In genomic region chr1:16914928-16915626, GRCh38 we compare ENCODE assay signal across 9 cellular contexts. TPM values are rescaled to one million over a fixed set of nuclear protein-coding genes. Genes with fewer than 3 reads are reported as not detected.
DNase-seq lines count a peak whose midpoint lies in the region; ATAC-seq and TF ChIP-seq lines count a peak whose summit lies in the region.
"Not testable (repeated sequence)": the region's sequence is repeated elsewhere in the genome, so short reads cannot be mapped to it uniquely, and the experiment has no call there.
"Had no signal": no experiment of that assay in that cellular context is flagged by ENCODE, and none has a peak within 500 bp of the region (broad histone marks: within the 10 kb centered on the region; RNA-seq: fewer than 3 reads in every experiment).

No MANE protein-coding gene starts in this region.

- WGBS in mammary epithelial cell (ENCODE audit: low coverage, missing lambda C conversion rate): 69% methylated on average over 12 of the region's 15 CpGs

- BruUV-seq in mammary epithelial cell (replicated peaks; lab: Mats Ljungman, UMichigan): not testable (repeated sequence)

- peak overlapping the region; percentile 87 for H3K4me3 Mint-ChIP-seq in activated CD8-positive, alpha-beta T cell treated with anti-CD3 and anti-CD28 coated beads for 36 hours
- peak overlapping the region; percentile 72 for H3K4me3 Mint-ChIP-seq in glutamatergic neuron (ENCODE audit: unreplicated experiment)
- H3K4me3 Mint-ChIP-seq in naive B cell: peak overlapping the region; percentile 87 to 96 (median 92)
- peak overlapping the region; percentile 88 for H3K4me3 Mint-ChIP-seq in stimulated activated effector memory CD8-positive, alpha-beta T cell treated with anti-CD3 and anti-CD28 coated beads, Interleukin-12 subunit alpha, Interleukin-12 subunit beta, amount 100 ng/mL, for 72 hours

- not testable (repeated sequence) for ATAC-seq in activated CD8-positive, alpha-beta T cell treated with anti-CD3 and anti-CD28 coated beads for 36 hours; naive B cell (ENCODE audit: low read depth in 2 of 2); stimulated activated effector memory CD8-positive, alpha-beta T cell treated with anti-CD3 and anti-CD28 coated beads, Interleukin-12 subunit alpha, Interleukin-12 subunit beta, amount 100 ng/mL, for 72 hours

- POLR2A ChIA-PET in activated CD8-positive, alpha-beta T cell treated with anti-CD3 and anti-CD28 coated beads for 36 hours (lab: Charles Lee): interaction anchor here (0.6 to 2.5 kb wide), 4 partner anchors 8 to 401 kb away, joined by 3 to 12 read pairs (median 3); partner anchors contain the start of gene RNU1-1

- not testable (repeated sequence) for H3K9me3 Mint-ChIP-seq in activated CD8-positive, alpha-beta T cell treated with anti-CD3 and anti-CD28 coated beads for 36 hours; naive B cell; stimulated activated effector memory CD8-positive, alpha-beta T cell treated with anti-CD3 and anti-CD28 coated beads, Interleukin-12 subunit alpha, Interleukin-12 subunit beta, amount 100 ng/mL, for 72 hours
- peaks cover 16% of the 10 kb centered on the region for H3K9me3 Mint-ChIP-seq in glutamatergic neuron (ENCODE audit: unreplicated experiment)

- H3K27ac ChIP-seq in ACC112 (ENCODE audit: low read depth, low read length); mammary epithelial cell (ENCODE audit: insufficient read depth, low read depth, low read length): not testable (repeated sequence)

- not testable (repeated sequence) for H3K9me3 ChIP-seq in mammary epithelial cell (replicated peaks; ENCODE audit: insufficient read depth, low read length)

- not testable (repeated sequence) for H4K20me1 ChIP-seq in mammary epithelial cell (ENCODE audit: insufficient read depth, low read length)

- peak overlapping the region; percentile 84 for H3K4me3 ChIP-seq in ACC112 (ENCODE audit: low read depth, low read length)
- peak overlapping the region in 1 of 3 experiments; percentile 71 for H3K4me3 ChIP-seq in mammary epithelial cell (replicated peaks in 1 of 3; ENCODE audit: insufficient read depth in 1 of 3, low read depth in 2 of 3, low read length in 3 of 3)

- not testable (repeated sequence) for H3K79me2 ChIP-seq in ACC112 (ENCODE audit: control insufficient read depth, insufficient read depth, low read length, unreplicated experiment); mammary epithelial cell (ENCODE audit: insufficient read depth, low read length)

- not testable (repeated sequence) for H3K36me3 ChIP-seq in ACC112 (ENCODE audit: insufficient read depth, low read length); mammary epithelial cell (ENCODE audit: insufficient read depth, low read length)

- DNase-seq in GM13977 (ENCODE audit: low spot score) (peak; percentile 37), NCI-H82 treated with DMSO at 0.1 percent for 48 hours (lab: John Stamatoyannopoulos, UW; ENCODE audit: unreplicated experiment) (peak; percentile 80)
- DNase-seq in activated CD8-positive, alpha-beta T cell treated with anti-CD3 and anti-CD28 coated beads for 36 hours; mammary epithelial cell; glutamatergic neuron; naive B cell; stimulated activated effector memory CD8-positive, alpha-beta T cell treated with anti-CD3 and anti-CD28 coated beads, Interleukin-12 subunit alpha, Interleukin-12 subunit beta, amount 100 ng/mL, for 72 hours (ENCODE audit: low spot score in 2 of 2): not testable (repeated sequence)

- H2AFZ ChIP-seq in ACC112 (ENCODE audit: low read length, unreplicated experiment): not testable (repeated sequence)
- peak overlapping the region; percentile 89 for H2AFZ ChIP-seq in mammary epithelial cell (ENCODE audit: low read depth, low read length)

- H3K4me1 Mint-ChIP-seq in activated CD8-positive, alpha-beta T cell treated with anti-CD3 and anti-CD28 coated beads for 36 hours (ENCODE audit: low read depth): peaks cover 22% of the 10 kb centered on the region
- peaks cover 20% of the 10 kb centered on the region for H3K4me1 Mint-ChIP-seq in glutamatergic neuron (ENCODE audit: low read depth, unreplicated experiment)
- peaks cover 29 to 42% (median 37%) of the 10 kb centered on the region in 3 donors for H3K4me1 Mint-ChIP-seq in naive B cell
- H3K4me1 Mint-ChIP-seq in stimulated activated effector memory CD8-positive, alpha-beta T cell treated with anti-CD3 and anti-CD28 coated beads, Interleukin-12 subunit alpha, Interleukin-12 subunit beta, amount 100 ng/mL, for 72 hours: peaks cover 45% of the 10 kb centered on the region

- not testable (repeated sequence) for H3K27me3 Mint-ChIP-seq in activated CD8-positive, alpha-beta T cell treated with anti-CD3 and anti-CD28 coated beads for 36 hours; naive B cell
- H3K27me3 Mint-ChIP-seq in glutamatergic neuron (ENCODE audit: unreplicated experiment): peaks cover 26% of the 10 kb centered on the region

- peak overlapping the region; percentile 82 for H3K27ac Mint-ChIP-seq in activated CD8-positive, alpha-beta T cell treated with anti-CD3 and anti-CD28 coated beads for 36 hours
- peak overlapping the region; percentile 89 for H3K27ac Mint-ChIP-seq in glutamatergic neuron (ENCODE audit: unreplicated experiment)
- H3K27ac Mint-ChIP-seq in naive B cell: peak overlapping the region in 5 of 6 donors; percentile 51 to 92 (median 90)
- peak overlapping the region; percentile 79 for H3K27ac Mint-ChIP-seq in stimulated activated effector memory CD8-positive, alpha-beta T cell treated with anti-CD3 and anti-CD28 coated beads, Interleukin-12 subunit alpha, Interleukin-12 subunit beta, amount 100 ng/mL, for 72 hours

- H3K27me3 ChIP-seq in ACC112 (ENCODE audit: insufficient read depth, low read length); mammary epithelial cell (ENCODE audit: insufficient read depth, low read length): not testable (repeated sequence)

- in situ Hi-C loops in GM13977 (cut with MboI; ENCODE audit: low pct_unique_long_range_greater_than_20kb, low sequenced_read_pairs, unreplicated experiment); mammary epithelial cell (cut with MboI; ENCODE audit: low sequenced_read_pairs in 2 of 2): not testable (repeated sequence)

- not testable (repeated sequence) for H3K36me3 Mint-ChIP-seq in activated CD8-positive, alpha-beta T cell treated with anti-CD3 and anti-CD28 coated beads for 36 hours (ENCODE audit: low read depth); glutamatergic neuron (ENCODE audit: unreplicated experiment); naive B cell
- peaks cover 13% of the 10 kb centered on the region for H3K36me3 Mint-ChIP-seq in stimulated activated effector memory CD8-positive, alpha-beta T cell treated with anti-CD3 and anti-CD28 coated beads, Interleukin-12 subunit alpha, Interleukin-12 subunit beta, amount 100 ng/mL, for 72 hours

- not testable (repeated sequence) for H3K4me1 ChIP-seq in ACC112 (ENCODE audit: control insufficient read depth, insufficient read depth, low read length, unreplicated experiment); mammary epithelial cell (ENCODE audit: insufficient read depth, low read length)

- intact Hi-C loops in activated CD8-positive, alpha-beta T cell treated with anti-CD3 and anti-CD28 coated beads for 36 hours (cut with micrococcal nuclease): not testable (repeated sequence)
- intact Hi-C loops in mammary epithelial cell (cut with micrococcal nuclease): loop anchor here (1.0 to 5.0 kb wide), 2 partner anchors 10 to 908 kb away; no protein-coding TSS in a partner anchor

- CTCF ChIA-PET in activated CD8-positive, alpha-beta T cell treated with anti-CD3 and anti-CD28 coated beads for 36 hours (lab: Charles Lee); mammary epithelial cell (lab: Charles Lee; ENCODE audit: low non-redundant PET): not testable (repeated sequence)

- not testable (repeated sequence) for TF ChIP-seq CTCF in GM13977 (IDR thresholded peaks at IDR 0.05; ENCODE audit: extremely low read depth, insufficient read depth, missing control alignments); activated CD8-positive, alpha-beta T cell treated with anti-CD3 and anti-CD28 coated beads for 36 hours (IDR thresholded peaks at IDR 0.05); mammary epithelial cell (conservative IDR thresholded peaks at IDR 0.05 in 1 of 2, IDR thresholded peaks at IDR 0.05 in 1 of 2; ENCODE audit: extremely low read depth in 1 of 2, insufficient read depth in 1 of 2, low read depth in 1 of 2, low read length in 2 of 2); glutamatergic neuron (IDR thresholded peaks at IDR 0.05; ENCODE audit: partially characterized antibody, unreplicated experiment)

- peak overlapping the region; percentile 99 for H3K4me2 ChIP-seq in mammary epithelial cell (ENCODE audit: insufficient read depth, low read depth, low read length)

- dilution Hi-C loops in mammary epithelial cell (cut with HindIII; ENCODE audit: low sequenced_read_pairs): not testable (repeated sequence)

- not testable (repeated sequence) for H3K9ac ChIP-seq in mammary epithelial cell (ENCODE audit: insufficient read depth, low read length)

RNA-seq across cellular contexts. Expression of gene CROCC, which starts 6.7 kb away (rescaled TPM):
- total RNA-seq in activated CD8-positive, alpha-beta T cell treated with anti-CD3 and anti-CD28 coated beads for 36 hours: 10 to 100 TPM; 27.7 to 28.5 TPM
- total RNA-seq in mammary epithelial cell: 10 to 100 TPM in 1 of 2 donors, 1 to 10 TPM in 1; 7.2 to 16.4 TPM
- 4.6 TPM for polyA plus RNA-seq in mammary epithelial cell
- polyA minus RNA-seq in mammary epithelial cell: 0.83 TPM
- total RNA-seq in glutamatergic neuron (ENCODE audit: unreplicated experiment): 50.9 TPM
- 1 to 10 TPM; 1.4 to 4.0 (median 2.3) TPM for polyA plus RNA-seq in naive B cell (ENCODE audit: low read depth in 6 of 6)

RNA-seq across cellular contexts. Expression of gene RNU1-2, which starts 19.3 kb away (rescaled TPM):
- total RNA-seq in activated CD8-positive, alpha-beta T cell treated with anti-CD3 and anti-CD28 coated beads for 36 hours: 1,000 to 10,000 TPM in 1 of 2 experiments, 100 to 1,000 TPM in 1; 820 to 1,043 TPM
- total RNA-seq in mammary epithelial cell: 1,000 to 10,000 TPM in 1 of 2 donors, under 1 TPM in 1; under 0.01 to 1,042 TPM
- polyA plus RNA-seq in mammary epithelial cell: not detected
- polyA minus RNA-seq in mammary epithelial cell: under 0.01 TPM
- 3,598 TPM for total RNA-seq in glutamatergic neuron (ENCODE audit: unreplicated experiment)
- polyA plus RNA-seq in naive B cell (ENCODE audit: low read depth in 6 of 6): 10 to 100 TPM in 4 of 6 donors, not detected in 2; 27.4 to 56.9 (median 45.9) TPM
- polyA plus RNA-seq: small intestine had no signal
